In genomic region chr1:24725209-24725651, GRCh38 we compare ENCODE assay signal across 13 cellular contexts. TPM values are rescaled to one million over a fixed set of nuclear protein-coding genes. Genes with fewer than 3 reads are reported as not detected.
A peak's percentile ranks its signal among the peaks of the same experiment; 100 is the strongest.
DNase-seq lines count a peak whose midpoint lies in the region; ATAC-seq and TF ChIP-seq lines count a peak whose summit lies in the region.
"Had no signal": no experiment of that assay in that cellular context is flagged by ENCODE, and none has a peak within 500 bp of the region (broad histone marks: within the 10 kb centered on the region; RNA-seq: fewer than 3 reads in every experiment).

No MANE protein-coding gene starts in this region.

- peak overlapping the region; percentile 71 for H3K27ac ChIP-seq in left ventricle myocardium inferior (replicated peaks)
- H3K27ac ChIP-seq in right atrium auricular region, result peak overlapping the region in 1 of 2 donors; percentile 51

- H3K27me3 ChIP-seq in left ventricle myocardium inferior (ENCODE audit: low read depth) (no peaks in the 10 kb centered on the region), right atrium auricular region (no peaks in the 10 kb centered on the region), mucosa of stomach (ENCODE audit: control insufficient read depth, insufficient read depth, low read length) (no peaks in the 10 kb centered on the region)

- intact Hi-C loops in left ventricle myocardium inferior (cut with micrococcal nuclease), result no loop called here

- no peak for ATAC-seq in GM18868 (IDR thresholded peaks at IDR 0.05; ENCODE audit: unreplicated experiment)

- no peak for DNase-seq in left ventricle myocardium inferior
- no peak for DNase-seq in right atrium auricular region (ENCODE audit: low spot score)
- DNase-seq in dermis blood vessel endothelial cell, result peak; percentile 89
- DNase-seq in activated naive CD4-positive, alpha-beta T cell treated with anti-CD3 and anti-CD28 coated beads, Interleukin-2, amount 50 U/mL, for 16 hours, result no peak
- DNase-seq in activated gamma-delta T cell (lab: John Stamatoyannopoulos, UW), result no peak
- no peak for DNase-seq in D341Med (ENCODE audit: low spot score)
- DNase-seq: activated CD8-positive, alpha-beta memory T cell treated with anti-CD3 and anti-CD28 coated beads for 24 hours; GOT3; left colon; RPMI8226; stimulated activated CD4-positive, alpha-beta T cell treated with anti-CD3 and anti-CD28 coated beads, Interleukin-4, amount 100 ng/mL, for 24 hours had no signal

- no peak overlapping the region for H3K4me3 ChIP-seq in left ventricle myocardium inferior
- no peak overlapping the region for H3K4me3 ChIP-seq in right atrium auricular region
- H3K4me3 ChIP-seq in mucosa of stomach (ENCODE audit: low read length), result peak overlapping the region; percentile 27

- TF ChIP-seq CTCF in left ventricle myocardium inferior (IDR thresholded peaks at IDR 0.05; ENCODE audit: borderline replicate concordance) (no peak), right atrium auricular region (IDR thresholded peaks at IDR 0.05) (no peak)

- no peaks in the 10 kb centered on the region for H3K9me3 ChIP-seq in left ventricle myocardium inferior (replicated peaks)
- no peaks in the 10 kb centered on the region for H3K9me3 ChIP-seq in right atrium auricular region
- no peaks in the 10 kb centered on the region for H3K9me3 ChIP-seq in mucosa of stomach (ENCODE audit: control insufficient read depth, low read length)

- no peaks in the 10 kb centered on the region for H3K36me3 ChIP-seq in left ventricle myocardium inferior
- no peaks in the 10 kb centered on the region for H3K36me3 ChIP-seq in right atrium auricular region
- H3K36me3 ChIP-seq in mucosa of stomach (ENCODE audit: control insufficient read depth, insufficient read depth, low read length), result no peaks in the 10 kb centered on the region

- peak overlapping the region; percentile 56 for H3K9ac ChIP-seq in mucosa of stomach (ENCODE audit: low read length)

- H3K4me1 ChIP-seq in left ventricle myocardium inferior (peaks cover 49% of the 10 kb centered on the region), right atrium auricular region (peaks cover 0 to 49% of the 10 kb centered on the region in 2 donors), mucosa of stomach (ENCODE audit: control insufficient read depth, insufficient read depth, low read length) (peaks cover 34% of the 10 kb centered on the region)

RNA-seq across cellular contexts. Expression of gene CLIC4, which starts 20.0 kb away (rescaled TPM):
- total RNA-seq in left ventricle myocardium inferior, result 325 TPM
- 100 to 1,000 TPM; 236 to 265 TPM for total RNA-seq in right atrium auricular region
- total RNA-seq in dermis blood vessel endothelial cell, result 262 and 338 TPM in 2 replicates
